In genomic region chr12:3311027-3311402, GRCh38 we compare ENCODE assay signal across 17 cellular contexts.
DNase-seq lines count a peak whose midpoint lies in the region; ATAC-seq, FAIRE-seq and TF ChIP-seq lines count a peak whose summit lies in the region.
"Had no signal": no experiment of that assay in that cellular context is flagged by ENCODE, and none has a peak within 500 bp of the region (broad histone marks: within the 10 kb centered on the region; RNA-seq: fewer than 3 reads in every experiment).

No MANE protein-coding gene starts in this region.

- no peaks in the 10 kb centered on the region for H3K9me3 ChIP-seq in prostate gland
- no peaks in the 10 kb centered on the region for H3K9me3 ChIP-seq in naive thymus-derived CD4-positive, alpha-beta T cell (ENCODE audit: control insufficient read depth in 2 of 3, low read length in 3 of 3)

- H3K4me3 ChIP-seq in bronchial epithelial cell (ENCODE audit: low read depth, low read length) (no peak overlapping the region), prostate gland (no peak overlapping the region)
- H3K4me3 ChIP-seq in naive thymus-derived CD4-positive, alpha-beta T cell (ENCODE audit: low read length) = no peak overlapping the region
- H3K4me3 ChIP-seq: neural progenitor cell, SK-N-MC had no signal

- FAIRE-seq in H54 (lab: Jason Lieb, UNC) = no peak
- FAIRE-seq in bronchial epithelial cell (lab: Jason Lieb, UNC) = peak; percentile 70

- WGBS in prostate gland = 53% methylated on average over 13 of the region's 14 CpGs

- no peaks in the 10 kb centered on the region for H3K4me1 Mint-ChIP-seq in activated T-cell treated with anti-CD3 and anti-CD28 coated beads, Interleukin-2, amount 50 U/mL, for 72 hours (ENCODE audit: low read depth)
- H3K4me1 Mint-ChIP-seq in naive thymus-derived CD4-positive, alpha-beta T cell = no peaks in the 10 kb centered on the region
- H3K4me1 Mint-ChIP-seq: activated CD4-positive, alpha-beta T cell treated with anti-CD3 and anti-CD28 coated beads, Interleukin-2, amount 10 ng/mL, durations not matched to agents 7 days and 5 days had no signal

- CTCF ChIA-PET in naive thymus-derived CD4-positive, alpha-beta T cell (lab: Charles Lee) = interaction anchor here (3.4 kb wide), 1 partner anchor 11 kb away, joined by 16 read pairs; no protein-coding TSS in a partner anchor

- POLR2A ChIA-PET in naive thymus-derived CD4-positive, alpha-beta T cell (lab: Charles Lee) = no interaction called here

- no peak for TF ChIP-seq CTCF in bronchial epithelial cell (IDR thresholded peaks at IDR 0.05; ENCODE audit: insufficient read depth, low read length, severe bottlenecking)
- TF ChIP-seq CTCF in prostate gland (IDR thresholded peaks at IDR 0.05) = no peak

- intact Hi-C loops in prostate gland (cut with DNase I) = no loop called here
- intact Hi-C loops in naive thymus-derived CD4-positive, alpha-beta T cell (cut with micrococcal nuclease) = no loop called here

- peak; percentile 53 for DNase-seq in H54 (ENCODE audit: insufficient read length, low spot score)
- DNase-seq in NCI-H2107 treated with DMSO at 0.1 percent for 48 hours (lab: John Stamatoyannopoulos, UW; ENCODE audit: unreplicated experiment) = peak; percentile 48
- DNase-seq in bronchial epithelial cell (ENCODE audit: low read depth) = peak; percentile 87
- peak; percentile 75 for DNase-seq in prostate gland (ENCODE audit: low spot score)
- DNase-seq in activated T-cell treated with anti-CD3 and anti-CD28 coated beads, Interleukin-2, amount 50 U/mL, for 72 hours = no peak
- DNase-seq in naive thymus-derived CD4-positive, alpha-beta T cell = no peak
- DNase-seq: activated CD4-positive, alpha-beta T cell treated with anti-CD3 and anti-CD28 coated beads, Interleukin-2, amount 10 ng/mL, durations not matched to agents 7 days and 5 days; activated naive CD4-positive, alpha-beta T cell treated with Interleukin-2 at 50 U/mL for 16 hours; foreskin fibroblast; KG1; NCI-H446 treated with DMSO at 0.1 percent for 48 hours; stimulated activated naive CD4-positive, alpha-beta T cell treated with Interleukin-2 at 50 U/mL for 16 hours had no signal

- ATAC-seq in HG03354 (IDR thresholded peaks at IDR 0.05; ENCODE audit: poor library complexity, severe bottlenecking, unreplicated experiment) (no peak), HG02623 (IDR thresholded peaks at IDR 0.05; ENCODE audit: unreplicated experiment) (no peak)
- ATAC-seq in activated T-cell treated with anti-CD3 and anti-CD28 coated beads, Interleukin-2, amount 50 U/mL, for 72 hours (replicated peaks in 1 of 2) = no peak
- ATAC-seq in naive thymus-derived CD4-positive, alpha-beta T cell = no peak
- ATAC-seq: CD8-positive, alpha-beta T cell had no signal

- H3K4me1 ChIP-seq in prostate gland (replicated peaks) = peaks cover 10% of the 10 kb centered on the region
- no peaks in the 10 kb centered on the region for H3K4me1 ChIP-seq in naive thymus-derived CD4-positive, alpha-beta T cell (ENCODE audit: control insufficient read depth in 2 of 2, insufficient read depth in 2 of 2, low read length in 2 of 2)
- H3K4me1 ChIP-seq: neural progenitor cell had no signal

- H3K9me3 Mint-ChIP-seq in activated T-cell treated with anti-CD3 and anti-CD28 coated beads, Interleukin-2, amount 50 U/mL, for 72 hours = no peaks in the 10 kb centered on the region
- no peaks in the 10 kb centered on the region for H3K9me3 Mint-ChIP-seq in naive thymus-derived CD4-positive, alpha-beta T cell
- H3K9me3 Mint-ChIP-seq: activated CD4-positive, alpha-beta T cell treated with anti-CD3 and anti-CD28 coated beads, Interleukin-2, amount 10 ng/mL, durations not matched to agents 7 days and 5 days; CD8-positive, alpha-beta T cell; neural progenitor cell had no signal

- no peaks in the 10 kb centered on the region for H3K36me3 Mint-ChIP-seq in activated T-cell treated with anti-CD3 and anti-CD28 coated beads, Interleukin-2, amount 50 U/mL, for 72 hours (ENCODE audit: insufficient read depth in 2 of 2)
- no peaks in the 10 kb centered on the region for H3K36me3 Mint-ChIP-seq in naive thymus-derived CD4-positive, alpha-beta T cell
- H3K36me3 Mint-ChIP-seq: CD8-positive, alpha-beta T cell; neural progenitor cell had no signal

- peaks cover 14% of the 10 kb centered on the region for H3K27me3 Mint-ChIP-seq in activated T-cell treated with anti-CD3 and anti-CD28 coated beads, Interleukin-2, amount 50 U/mL, for 72 hours (ENCODE audit: low read depth)
- peaks cover 0 to 15% (median 4%) of the 10 kb centered on the region in 5 donors for H3K27me3 Mint-ChIP-seq in naive thymus-derived CD4-positive, alpha-beta T cell
- H3K27me3 Mint-ChIP-seq: activated CD4-positive, alpha-beta T cell treated with anti-CD3 and anti-CD28 coated beads, Interleukin-2, amount 10 ng/mL, durations not matched to agents 7 days and 5 days had no signal

- no peak overlapping the region for H3K27ac ChIP-seq in prostate gland
- H3K27ac ChIP-seq in naive thymus-derived CD4-positive, alpha-beta T cell (ENCODE audit: low read depth, low read length) = no peak overlapping the region
- H3K27ac ChIP-seq: neural progenitor cell, SK-N-MC had no signal

- H3K36me3 ChIP-seq in bronchial epithelial cell (ENCODE audit: control insufficient read depth, insufficient read depth, low read length) (no peaks in the 10 kb centered on the region), prostate gland (no peaks in the 10 kb centered on the region)
- H3K36me3 ChIP-seq in naive thymus-derived CD4-positive, alpha-beta T cell (ENCODE audit: control insufficient read depth in 2 of 3, insufficient read depth in 3 of 3, low read length in 3 of 3) = no peaks in the 10 kb centered on the region
- H3K36me3 ChIP-seq: neural progenitor cell had no signal

- H3K27me3 ChIP-seq in bronchial epithelial cell (ENCODE audit: control insufficient read depth, insufficient read depth, low read length) (peaks cover 2% of the 10 kb centered on the region), prostate gland (replicated peaks; ENCODE audit: insufficient read depth) (no peaks in the 10 kb centered on the region)
- H3K27me3 ChIP-seq in naive thymus-derived CD4-positive, alpha-beta T cell (ENCODE audit: control insufficient read depth in 2 of 2, insufficient read depth in 2 of 2, low read length in 2 of 2) = no peaks in the 10 kb centered on the region
- H3K27me3 ChIP-seq: neural progenitor cell had no signal

- no peak overlapping the region for H3K27ac Mint-ChIP-seq in activated T-cell treated with anti-CD3 and anti-CD28 coated beads, Interleukin-2, amount 50 U/mL, for 72 hours
- peak overlapping the region in 1 of 9 donors; percentile 59 for H3K27ac Mint-ChIP-seq in naive thymus-derived CD4-positive, alpha-beta T cell
- H3K27ac Mint-ChIP-seq: activated CD4-positive, alpha-beta T cell treated with anti-CD3 and anti-CD28 coated beads, Interleukin-2, amount 10 ng/mL, durations not matched to agents 7 days and 5 days; CD8-positive, alpha-beta T cell; neural progenitor cell had no signal

- no peak overlapping the region for H3K4me3 Mint-ChIP-seq in activated T-cell treated with anti-CD3 and anti-CD28 coated beads, Interleukin-2, amount 50 U/mL, for 72 hours
- peak overlapping the region in 2 of 10 donors; percentile 12 to 56 for H3K4me3 Mint-ChIP-seq in naive thymus-derived CD4-positive, alpha-beta T cell
- H3K4me3 Mint-ChIP-seq: activated CD4-positive, alpha-beta T cell treated with anti-CD3 and anti-CD28 coated beads, Interleukin-2, amount 10 ng/mL, durations not matched to agents 7 days and 5 days; CD8-positive, alpha-beta T cell; neural progenitor cell had no signal

- TF ChIP-seq POLR2A in H54 (IDR thresholded peaks at IDR 0.05; ENCODE audit: low read depth, low read length) = no peak
- no peak for TF ChIP-seq POLR2A in prostate gland (IDR thresholded peaks at IDR 0.05)

Comparison
In these comparisons a context has a peak if more than half of its experiments do, and no peak if none do; other contexts are left out.
1. DNase-seq: peak in H54 (single experiment), NCI-H2107 treated with DMSO at 0.1 percent for 48 hours (single experiment), bronchial epithelial cell (single experiment) and prostate gland (single experiment); none in activated T-cell treated with anti-CD3 and anti-CD28 coated beads, Interleukin-2, amount 50 U/mL, for 72 hours (0 of 2) and naive thymus-derived CD4-positive, alpha-beta T cell (0 of 9).